Comparison of ENCODE assay signal across 13 cellular contexts in genomic region chr16:73298562-73298961, GRCh38.
DNase-seq lines count a peak whose midpoint lies in the region; ATAC-seq and TF ChIP-seq lines count a peak whose summit lies in the region.
"Had no signal": no experiment of that assay in that cellular context is flagged by ENCODE, and none has a peak within 500 bp of the region (broad histone marks: within the 10 kb centered on the region; RNA-seq: fewer than 3 reads in every experiment).

No MANE protein-coding gene starts in this region.

- peak; percentile 25 for DNase-seq in HuH-7 (ENCODE audit: low spot score)
- peak; percentile 79 for DNase-seq in choroid plexus epithelial cell (ENCODE audit: low read depth)
- peak; percentile 34 for DNase-seq in neural progenitor cell (ENCODE audit: low spot score)
- no peak for DNase-seq in OCI-M2 (lab: John Stamatoyannopoulos, UW; ENCODE audit: unreplicated experiment)
- DNase-seq in activated CD8-positive, alpha-beta T cell treated with anti-CD3 and anti-CD28 coated beads for 36 hours: no peak
- no peak for DNase-seq in Kasumi-1 (lab: John Stamatoyannopoulos, UW)
- DNase-seq in activated naive CD4-positive, alpha-beta T cell treated with anti-CD3 and anti-CD28 coated beads, Interleukin-2, amount 50 U/mL, for 16 hours: no peak
- DNase-seq: activated CD4-positive, alpha-beta T cell treated with anti-CD3 and anti-CD28 coated beads, Interleukin-2, amount 50 U/mL, for 48 hours; activated gamma-delta T cell; lower lobe of right lung; NCI-H1436 treated with DMSO at 0.1 percent for 48 hours; psoas muscle had no signal

- peak overlapping the region; percentile 36 for H3K27ac Mint-ChIP-seq in neural progenitor cell
- H3K27ac Mint-ChIP-seq in activated CD8-positive, alpha-beta T cell treated with anti-CD3 and anti-CD28 coated beads for 36 hours: no peak overlapping the region

- H3K4me1 ChIP-seq in neural progenitor cell: no peaks in the 10 kb centered on the region
- H3K4me1 ChIP-seq: lower lobe of right lung, psoas muscle had no signal

- POLR2A ChIA-PET in activated CD8-positive, alpha-beta T cell treated with anti-CD3 and anti-CD28 coated beads for 36 hours (lab: Charles Lee): no interaction called here

- no peak overlapping the region for H2AFZ ChIP-seq in neural progenitor cell (replicated peaks)

- peaks cover 4% of the 10 kb centered on the region for H3K27me3 Mint-ChIP-seq in neural progenitor cell (ENCODE audit: insufficient read depth, low read depth)
- H3K27me3 Mint-ChIP-seq in activated CD8-positive, alpha-beta T cell treated with anti-CD3 and anti-CD28 coated beads for 36 hours: no peaks in the 10 kb centered on the region

- no peaks in the 10 kb centered on the region for H3F3A ChIP-seq in neural progenitor cell (ENCODE audit: low read depth)

- no peak overlapping the region for H3K4me2 ChIP-seq in neural progenitor cell

- no peaks in the 10 kb centered on the region for H4K20me1 ChIP-seq in neural progenitor cell (ENCODE audit: low read depth)

- no peak overlapping the region for H3K27ac ChIP-seq in neural progenitor cell
- H3K27ac ChIP-seq: lower lobe of right lung, psoas muscle had no signal

- CTCF ChIA-PET in activated CD8-positive, alpha-beta T cell treated with anti-CD3 and anti-CD28 coated beads for 36 hours (lab: Charles Lee): no interaction called here

- H3K4me3 ChIP-seq in choroid plexus epithelial cell (ENCODE audit: low read depth, low read length) (no peak overlapping the region), neural progenitor cell (no peak overlapping the region)
- H3K4me3 ChIP-seq: lower lobe of right lung, psoas muscle had no signal

- no peaks in the 10 kb centered on the region for H3K9me3 Mint-ChIP-seq in neural progenitor cell
- no peaks in the 10 kb centered on the region for H3K9me3 Mint-ChIP-seq in activated CD8-positive, alpha-beta T cell treated with anti-CD3 and anti-CD28 coated beads for 36 hours

- no peaks in the 10 kb centered on the region for H3K36me3 ChIP-seq in neural progenitor cell
- H3K36me3 ChIP-seq: lower lobe of right lung had no signal

- no peaks in the 10 kb centered on the region for H3K9me3 ChIP-seq in neural progenitor cell (ENCODE audit: low read depth)
- H3K9me3 ChIP-seq: lower lobe of right lung, psoas muscle had no signal

- no peak overlapping the region for H3K9ac ChIP-seq in neural progenitor cell

- H3K4me3 Mint-ChIP-seq in neural progenitor cell: no peak overlapping the region
- no peak overlapping the region for H3K4me3 Mint-ChIP-seq in activated CD8-positive, alpha-beta T cell treated with anti-CD3 and anti-CD28 coated beads for 36 hours

- ATAC-seq in GM19395 (IDR thresholded peaks at IDR 0.05; ENCODE audit: unreplicated experiment): peak; percentile 84
- ATAC-seq in activated CD8-positive, alpha-beta T cell treated with anti-CD3 and anti-CD28 coated beads for 36 hours: no peak
- ATAC-seq: lower lobe of right lung, psoas muscle had no signal

- no peaks in the 10 kb centered on the region for H3K27me3 ChIP-seq in neural progenitor cell

- H3K4me1 Mint-ChIP-seq in neural progenitor cell: peaks cover 39% of the 10 kb centered on the region
- H3K4me1 Mint-ChIP-seq in activated CD8-positive, alpha-beta T cell treated with anti-CD3 and anti-CD28 coated beads for 36 hours (ENCODE audit: low read depth): no peaks in the 10 kb centered on the region

- no peaks in the 10 kb centered on the region for H3K79me2 ChIP-seq in neural progenitor cell (ENCODE audit: low read depth)

- H3K36me3 Mint-ChIP-seq in neural progenitor cell: no peaks in the 10 kb centered on the region
- H3K36me3 Mint-ChIP-seq in activated CD8-positive, alpha-beta T cell treated with anti-CD3 and anti-CD28 coated beads for 36 hours (ENCODE audit: low read depth): no peaks in the 10 kb centered on the region

- intact Hi-C loops in activated CD8-positive, alpha-beta T cell treated with anti-CD3 and anti-CD28 coated beads for 36 hours (cut with micrococcal nuclease): no loop called here

- TF ChIP-seq CTCF in choroid plexus epithelial cell (conservative IDR thresholded peaks at IDR 0.05; ENCODE audit: low read depth, low read length) (no peak), neural progenitor cell (IDR thresholded peaks at IDR 0.05) (no peak)
- no peak for TF ChIP-seq CTCF in activated CD8-positive, alpha-beta T cell treated with anti-CD3 and anti-CD28 coated beads for 36 hours (IDR thresholded peaks at IDR 0.05)

Comparison
In these comparisons a context has a peak if more than half of its experiments do, and no peak if none do; other contexts are left out.
1. DNase-seq: peak in HuH-7 (single experiment), choroid plexus epithelial cell (single experiment) and neural progenitor cell (single experiment); none in OCI-M2 (single experiment), activated CD8-positive, alpha-beta T cell treated with anti-CD3 and anti-CD28 coated beads for 36 hours (single experiment), Kasumi-1 (0 of 2) and activated naive CD4-positive, alpha-beta T cell treated with anti-CD3 and anti-CD28 coated beads, Interleukin-2, amount 50 U/mL, for 16 hours (single experiment).